8 cellular contexts compared by ENCODE assay signal in genomic region chr1:109040627-109041613, GRCh38. TPM values are rescaled to one million over a fixed set of nuclear protein-coding genes. Genes with fewer than 3 reads are reported as not detected.
DNase-seq lines count a peak whose midpoint lies in the region; ATAC-seq, FAIRE-seq and TF ChIP-seq lines count a peak whose summit lies in the region.

No MANE protein-coding gene starts in this region.

- no peak for TF ChIP-seq EP300 in SK-N-SH (IDR thresholded peaks at IDR 0.05; ENCODE audit: borderline replicate concordance in 1 of 2, low read depth in 1 of 2, low read length in 1 of 2)

- no peaks in the 10 kb centered on the region for H3K9me3 ChIP-seq in SK-N-SH

- peak overlapping the region; percentile 86 to 91 for H3K4me3 Mint-ChIP-seq in CD14-positive monocyte

- peaks cover 0 to 3% (median 0%) of the 10 kb centered on the region in 7 donors for H3K9me3 Mint-ChIP-seq in CD14-positive monocyte

- POLR2A ChIA-PET in SK-N-SH (lab: Yijun Ruan, JAX): interaction anchor here (1.6 kb wide), 1 partner anchor 59 kb away, joined by 15 read pairs; no protein-coding TSS in a partner anchor

- DNase-seq in CD14-positive monocyte (ENCODE audit: low spot score): no peak
- peak; percentile 28 for DNase-seq in GM19239 (ENCODE audit: insufficient read length, low spot score)
- peak; percentile 63 for DNase-seq in SK-N-SH
- DNase-seq in choroid plexus epithelial cell (ENCODE audit: low read depth): peak; percentile 23
- peak; percentile 21 for DNase-seq in kidney tubule cell (ENCODE audit: low spot score)
- DNase-seq in stimulated activated CD4-positive, alpha-beta T cell treated with anti-CD3 and anti-CD28 coated beads, Interleukin-15, amount 100 ng/mL, for 24 hours: peak; percentile 47
- DNase-seq in COR-L47 (lab: John Stamatoyannopoulos, UW): no peak

- peaks cover 14% of the 10 kb centered on the region for H3K4me1 Mint-ChIP-seq in CD14-positive monocyte

- H2AFZ ChIP-seq in SK-N-SH (ENCODE audit: low read depth): peak overlapping the region; percentile 83

- H4K20me1 ChIP-seq in SK-N-SH (ENCODE audit: insufficient read depth): no peaks in the 10 kb centered on the region

- peak overlapping the region; percentile 96 for H3K4me2 ChIP-seq in SK-N-SH

- TF ChIP-seq RAD21 in SK-N-SH (IDR thresholded peaks at IDR 0.05; ENCODE audit: low read length): no peak

- peak overlapping the region; percentile 89 for H3K9ac ChIP-seq in SK-N-SH

- no peaks in the 10 kb centered on the region; a peak in 1 of 4 replicates for H3K4me1 ChIP-seq in SK-N-SH (ENCODE audit: control insufficient read depth in 1 of 2, insufficient read depth in 2 of 2, low read depth in 1 of 2, low read length in 1 of 2)

- peak overlapping the region; percentile 79 to 99 for H3K4me3 ChIP-seq in SK-N-SH (ENCODE audit: low read depth in 2 of 2, low read length in 1 of 2)
- H3K4me3 ChIP-seq in choroid plexus epithelial cell (ENCODE audit: low read depth, low read length): peak overlapping the region; percentile 87

- peak overlapping the region; percentile 77 to 92 (median 85) for H3K27ac Mint-ChIP-seq in CD14-positive monocyte

- FAIRE-seq in GM19239 (lab: Jason Lieb, UNC): no peak

- H3K27ac ChIP-seq in SK-N-SH (ENCODE audit: low read depth in 2 of 2, low read length in 1 of 2): peak overlapping the region; percentile 70 to 71

- peaks cover 3% of the 10 kb centered on the region for H3F3A ChIP-seq in SK-N-SH (replicated peaks; ENCODE audit: insufficient read depth)

- H3K9me2 ChIP-seq in SK-N-SH: no peaks in the 10 kb centered on the region

- 1% methylated on average over 23 of the region's 47 CpGs for WGBS in SK-N-SH (ENCODE audit: low lambda C conversion rate)

- ATAC-seq in HG03342 (IDR thresholded peaks at IDR 0.05; ENCODE audit: unreplicated experiment): peak; percentile 12

- TF ChIP-seq CTCF in CD14-positive monocyte (IDR thresholded peaks at IDR 0.05): no peak
- no peak for TF ChIP-seq CTCF in SK-N-SH (IDR thresholded peaks at IDR 0.05)
- no peak for TF ChIP-seq CTCF in choroid plexus epithelial cell (conservative IDR thresholded peaks at IDR 0.05; ENCODE audit: low read depth, low read length)

- CTCF ChIA-PET in SK-N-SH (lab: Yijun Ruan, JAX): no interaction called here

- peaks cover 2 to 5% of the 10 kb centered on the region in 2 donors for H3K36me3 Mint-ChIP-seq in CD14-positive monocyte

- H3K27me3 Mint-ChIP-seq in CD14-positive monocyte (ENCODE audit: low read depth in 3 of 3): peaks cover 4 to 11% (median 4%) of the 10 kb centered on the region in 3 donors

- H3K27me3 ChIP-seq in SK-N-SH (ENCODE audit: insufficient read depth): no peaks in the 10 kb centered on the region

- peaks cover 59% of the 10 kb centered on the region for H3K79me2 ChIP-seq in SK-N-SH (ENCODE audit: insufficient read depth)

- no peaks in the 10 kb centered on the region for H3K36me3 ChIP-seq in SK-N-SH (replicated peaks in 1 of 2; ENCODE audit: control insufficient read depth in 1 of 2, insufficient read depth in 2 of 2, low read length in 1 of 2)

- intact Hi-C loops in CD14-positive monocyte (cut with micrococcal nuclease): loop anchor here (5.0 kb wide), 3 partner anchors 51 to 71 kb away; partner anchors contain the start of genes ELAPOR1 (in 2 of the 2) and TMEM167B (in 1 of the 2)

TF ChIP-seq in SK-N-SH, 30 proteins besides CTCF, POLR2A, EP300 and RAD21:
- no peak for TF ChIP-seq FOSL2 (IDR thresholded peaks at IDR 0.05; ENCODE audit: borderline replicate concordance, low read depth)
- TF ChIP-seq MXI1 (IDR thresholded peaks at IDR 0.05; ENCODE audit: low read depth, low read length): 0 out of 2 replicates have a peak, but pooled peaks have one; percentile 12
- no peak for TF ChIP-seq GABPA (IDR thresholded peaks at IDR 0.05; ENCODE audit: low read depth)
- TF ChIP-seq NFIC (IDR thresholded peaks at IDR 0.05; ENCODE audit: borderline replicate concordance): no peak
- peak; percentile 40 for TF ChIP-seq NRF1 (IDR thresholded peaks at IDR 0.05; ENCODE audit: low read depth, low read length)

RNA-seq across cellular contexts. Expression of gene WDR47, which starts 1.0 kb away (rescaled TPM):
- polyA plus RNA-seq in CD14-positive monocyte (1 to 10 TPM; 5.2 to 6.0 TPM), SK-N-SH (2012; rRNA removed) (7.9 and 11.1 TPM in 2 replicates)
- polyA plus RNA-seq in SK-N-SH (2012; cell fraction: cytosol; rRNA removed): 10.1 and 11.2 TPM in 2 replicates
- polyA plus RNA-seq in SK-N-SH (2012; cell fraction: nucleus; rRNA removed): 6.9 and 16.4 TPM in 2 replicates

RNA-seq across cellular contexts. Expression of gene TAF13, which starts 34.9 kb away (rescaled TPM):
- polyA plus RNA-seq in CD14-positive monocyte (1 to 10 TPM; 1.2 to 5.2 TPM), SK-N-SH (2012; rRNA removed) (16.0 and 21.9 TPM in 2 replicates)
- 32.1 and 65.7 TPM in 2 replicates for polyA plus RNA-seq in SK-N-SH (2012; cell fraction: cytosol; rRNA removed)
- polyA plus RNA-seq in SK-N-SH (2012; cell fraction: nucleus; rRNA removed): 3.1 and 6.7 TPM in 2 replicates

RNA-seq across cellular contexts. Expression of gene TMEM167B, which starts 49.6 kb away (rescaled TPM):
- polyA plus RNA-seq in CD14-positive monocyte: 10 to 100 TPM; 43.3 to 50.8 TPM
- 12.7 and 15.1 TPM in 2 replicates for polyA plus RNA-seq in SK-N-SH (2012; rRNA removed)
- polyA plus RNA-seq in SK-N-SH (2012; cell fraction: cytosol; rRNA removed): 14.9 and 15.6 TPM in 2 replicates
- polyA plus RNA-seq in SK-N-SH (2012; cell fraction: nucleus; rRNA removed): 3.5 and 10.2 TPM in 2 replicates

Comparison
In these comparisons a context has a peak if more than half of its experiments do, and no peak if none do; other contexts are left out.
1. DNase-seq: peak in GM19239 (single experiment), SK-N-SH (single experiment), choroid plexus epithelial cell (single experiment), kidney tubule cell (single experiment) and stimulated activated CD4-positive, alpha-beta T cell treated with anti-CD3 and anti-CD28 coated beads, Interleukin-15, amount 100 ng/mL, for 24 hours (single experiment); none in CD14-positive monocyte (single experiment) and COR-L47 (single experiment).